Comparison of ENCODE assay signal across 8 cellular contexts in the genomic region with DNA sequence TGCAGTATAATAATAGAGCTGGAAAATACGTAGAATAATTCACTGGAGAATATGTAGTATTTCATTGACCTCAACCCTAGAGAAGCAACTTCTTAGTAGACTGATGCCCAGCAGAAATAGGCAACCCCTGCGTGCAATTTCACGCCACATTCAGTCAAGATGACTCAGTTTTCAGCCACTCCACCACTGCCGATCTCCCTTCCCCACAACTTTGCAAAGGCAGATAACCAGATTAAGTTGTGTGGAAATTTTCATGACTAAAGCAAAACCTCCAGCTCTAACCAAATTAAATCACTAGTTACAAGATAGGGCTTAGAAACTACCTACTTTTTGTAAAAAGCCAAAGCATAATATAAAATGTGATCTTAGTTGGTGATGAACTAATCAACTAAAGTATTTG.
DNase-seq lines count a peak whose midpoint lies in the region; TF ChIP-seq lines count a peak whose summit lies in the region.

No MANE protein-coding gene starts in this region.

- no peaks in the 10 kb centered on the region for H3K9me3 ChIP-seq in ovary

- intact Hi-C loops in ovary (cut with DNase I) = no loop called here

- peak overlapping the region; percentile 47 for H3K4me3 Mint-ChIP-seq in HFFc6
- H3K4me3 Mint-ChIP-seq in T-helper 1 cell treated with Interleukin-12 subunit alpha and Interleukin-12 subunit beta and Interleukin-4 antibody, amounts not matched to agents 30 μg/mL and 1 μg/mL, for 36 hours = peak overlapping the region; percentile 57

- no peak for TF ChIP-seq POLR2A in ovary (IDR thresholded peaks at IDR 0.05)

- no peaks in the 10 kb centered on the region for H3K36me3 ChIP-seq in brain microvascular endothelial cell (replicated peaks)
- no peaks in the 10 kb centered on the region for H3K36me3 ChIP-seq in ovary

- DNase-seq in AG09309 (ENCODE audit: low read depth) (peak; percentile 72), HFFc6 (peak; percentile 89), brain microvascular endothelial cell (peak; percentile 87), ovary (no peak), 8988T (no peak), NCI-H2107 treated with DMSO at 0.1 percent for 48 hours (lab: John Stamatoyannopoulos, UW; ENCODE audit: unreplicated experiment) (no peak)
- DNase-seq in stimulated activated CD4-positive, alpha-beta T cell treated with anti-CD3 and anti-CD28 coated beads, Interleukin-2, amount 100 ng/mL, for 4 hours (ENCODE audit: low read depth) = peak; percentile 47

- TF ChIP-seq CTCF in AG09309 (IDR thresholded peaks at IDR 0.05; ENCODE audit: control insufficient read depth, insufficient read depth, low read depth, low read length, missing control alignments) (no peak), HFFc6 (IDR thresholded peaks at IDR 0.05) (no peak), brain microvascular endothelial cell (IDR thresholded peaks at IDR 0.05; ENCODE audit: low read depth, low read length, missing control alignments) (no peak), ovary (IDR thresholded peaks at IDR 0.05) (no peak)

- no peaks in the 10 kb centered on the region for H3K4me1 ChIP-seq in ovary (ENCODE audit: insufficient read depth)

- H3K27ac ChIP-seq in brain microvascular endothelial cell = peak overlapping the region; percentile 31
- H3K27ac ChIP-seq in ovary = no peak overlapping the region

- in situ Hi-C loops in brain microvascular endothelial cell (cut with HindIII; ENCODE audit: low pct_ligation_motif_present, low sequenced_read_pairs) = no loop called here

- peaks cover 73% of the 10 kb centered on the region for H3K4me1 Mint-ChIP-seq in HFFc6 (ENCODE audit: low read depth)
- peaks cover 77% of the 10 kb centered on the region for H3K4me1 Mint-ChIP-seq in T-helper 1 cell treated with Interleukin-12 subunit alpha and Interleukin-12 subunit beta and Interleukin-4 antibody, amounts not matched to agents 30 μg/mL and 1 μg/mL, for 36 hours (ENCODE audit: low read depth)

- no peak for TF ChIP-seq EP300 in ovary (IDR thresholded peaks at IDR 0.05)

- peaks cover 26% of the 10 kb centered on the region for H3K36me3 Mint-ChIP-seq in HFFc6 (ENCODE audit: low read depth)
- peaks cover 9% of the 10 kb centered on the region for H3K36me3 Mint-ChIP-seq in T-helper 1 cell treated with Interleukin-12 subunit alpha and Interleukin-12 subunit beta and Interleukin-4 antibody, amounts not matched to agents 30 μg/mL and 1 μg/mL, for 36 hours (ENCODE audit: low read depth)

- peak overlapping the region; percentile 92 for H3K27ac Mint-ChIP-seq in HFFc6
- H3K27ac Mint-ChIP-seq in T-helper 1 cell treated with Interleukin-12 subunit alpha and Interleukin-12 subunit beta and Interleukin-4 antibody, amounts not matched to agents 30 μg/mL and 1 μg/mL, for 36 hours = peak overlapping the region; percentile 86

- no peaks in the 10 kb centered on the region for H3K27me3 Mint-ChIP-seq in HFFc6 (ENCODE audit: insufficient read depth)
- H3K27me3 Mint-ChIP-seq in T-helper 1 cell treated with Interleukin-12 subunit alpha and Interleukin-12 subunit beta and Interleukin-4 antibody, amounts not matched to agents 30 μg/mL and 1 μg/mL, for 36 hours (ENCODE audit: low read depth) = no peaks in the 10 kb centered on the region

- H3K4me3 ChIP-seq in AG09309 (ENCODE audit: control insufficient read depth, low read depth, low read length) (no peak overlapping the region), brain microvascular endothelial cell (ENCODE audit: low read depth, low read length) (no peak overlapping the region), ovary (no peak overlapping the region)

- H3K9me3 Mint-ChIP-seq in HFFc6 = no peaks in the 10 kb centered on the region
- peaks cover 3% of the 10 kb centered on the region for H3K9me3 Mint-ChIP-seq in T-helper 1 cell treated with Interleukin-12 subunit alpha and Interleukin-12 subunit beta and Interleukin-4 antibody, amounts not matched to agents 30 μg/mL and 1 μg/mL, for 36 hours

- H3K27me3 ChIP-seq in brain microvascular endothelial cell (replicated peaks) (no peaks in the 10 kb centered on the region), ovary (no peaks in the 10 kb centered on the region)

- 74 to 89% (median 87%) methylated on average over 4 of the region's 4 CpGs for WGBS in ovary, 3 donors

Comparison
In these comparisons a context has a peak if more than half of its experiments do, and no peak if none do; other contexts are left out.
1. DNase-seq: peak in AG09309 (single experiment), HFFc6 (single experiment), brain microvascular endothelial cell (single experiment) and stimulated activated CD4-positive, alpha-beta T cell treated with anti-CD3 and anti-CD28 coated beads, Interleukin-2, amount 100 ng/mL, for 4 hours (single experiment); none in ovary (0 of 5), 8988T (single experiment) and NCI-H2107 treated with DMSO at 0.1 percent for 48 hours (single experiment).